Comparison of ENCODE assay signal across 9 cellular contexts in genomic region chr1:183633676-183634343, GRCh38. TPM values are rescaled to one million over a fixed set of nuclear protein-coding genes. Genes with fewer than 3 reads are reported as not detected.
A peak's percentile ranks its signal among the peaks of the same experiment; 100 is the strongest.
DNase-seq lines count a peak whose midpoint lies in the region; ATAC-seq and TF ChIP-seq lines count a peak whose summit lies in the region.
"Had no signal": no experiment of that assay in that cellular context is flagged by ENCODE, and none has a peak within 500 bp of the region (broad histone marks: within the 10 kb centered on the region; RNA-seq: fewer than 3 reads in every experiment).

No MANE protein-coding gene starts in this region.

- H3K9ac ChIP-seq in HUES64 (ENCODE audit: low read depth, low read length), result peak overlapping the region; percentile 82; the same call in 1 of the 2 replicates

- H3K9me3 ChIP-seq in HUES64 (ENCODE audit: insufficient read depth, low read depth, low read length), result no peaks in the 10 kb centered on the region

- H3K27me3 ChIP-seq in HUES64 (ENCODE audit: insufficient read depth, low read length), result peaks cover 23% of the 10 kb centered on the region

- peak; percentile 2 for DNase-seq in activated T-cell treated with anti-CD3 and anti-CD28 coated beads for 4 hours
- DNase-seq in activated T-cell treated with anti-CD3 and anti-CD28 coated beads, Interleukin-2, amount 50 U/mL, for 48 hours, result no peak
- DNase-seq in SIG-M5 (lab: John Stamatoyannopoulos, UW), result peak; percentile 69
- DNase-seq in dedifferentiated amniotic fluid mesenchymal stem cell (ENCODE audit: extremely low spot score), result peak; percentile 79
- no peak for DNase-seq in mesothelial cell of epicardium (ENCODE audit: low spot score in 2 of 2, unreplicated experiment in 2 of 2)

- peak overlapping the region; percentile 100 for H3K27ac Mint-ChIP-seq in mesothelial cell of epicardium

- H3K36me3 Mint-ChIP-seq in mesothelial cell of epicardium, result peaks cover 15% of the 10 kb centered on the region

- H3K4me1 ChIP-seq in HUES64 (ENCODE audit: insufficient read depth, low read length) (peaks cover 32% of the 10 kb centered on the region), urinary bladder (ENCODE audit: insufficient read depth) (no peaks in the 10 kb centered on the region)

- peak overlapping the region; percentile 100 for H3K4me3 Mint-ChIP-seq in mesothelial cell of epicardium

- H3K4me1 Mint-ChIP-seq in mesothelial cell of epicardium, result peaks cover 45% of the 10 kb centered on the region

- H3K4me3 ChIP-seq in HUES64 (ENCODE audit: low read length), result peak overlapping the region; percentile 75
- peak overlapping the region; percentile 26 for H3K4me3 ChIP-seq in urinary bladder (ENCODE audit: low read depth, low read length)

- peak; percentile 42 for TF ChIP-seq CTCF in mesothelial cell of epicardium (IDR thresholded peaks at IDR 0.05; ENCODE audit: unreplicated experiment)

- peak; percentile 36 for ATAC-seq in GM21423 (IDR thresholded peaks at IDR 0.05; ENCODE audit: unreplicated experiment)

- H3K27ac ChIP-seq in HUES64 (ENCODE audit: low read depth, low read length) (peak overlapping the region; percentile 82), urinary bladder (ENCODE audit: low read depth) (no peak overlapping the region)

- H3K36me3 ChIP-seq in HUES64 (ENCODE audit: insufficient read depth, low read length) (peaks cover 23% of the 10 kb centered on the region), urinary bladder (ENCODE audit: insufficient read depth) (peaks cover 3% of the 10 kb centered on the region)

- WGBS in HUES64, result no CpG with 5 or more reads among the region's 1 CpG
- 0% methylated on average over 1 of the region's 1 CpG for WGBS in urinary bladder

- no peaks in the 10 kb centered on the region for H3K9me3 Mint-ChIP-seq in mesothelial cell of epicardium

- H3K27me3 Mint-ChIP-seq in mesothelial cell of epicardium (ENCODE audit: low read depth), result peaks cover 24% of the 10 kb centered on the region

RNA-seq across cellular contexts. Expression of gene ARPC5, which starts 1.8 kb away (rescaled TPM):
- 92.0 TPM for polyA plus RNA-seq in HUES64 (2013, experiment 1 of 2)
- 98.6 TPM for polyA plus RNA-seq in HUES64 (2013, experiment 2 of 2)
- total RNA-seq in mesothelial cell of epicardium (72.9 to 75.7 TPM (median 73.9 TPM) in 3 replicates), urinary bladder (145 TPM)
- 104 TPM for polyA plus RNA-seq in urinary bladder

RNA-seq across cellular contexts. Expression of gene APOBEC4, which starts 19.3 kb away (rescaled TPM):
- not detected for polyA plus RNA-seq in HUES64 (2013, experiment 1 of 2)
- polyA plus RNA-seq in HUES64 (2013, experiment 2 of 2), result not detected
- total RNA-seq in mesothelial cell of epicardium, result not detected in 3 replicates
- total RNA-seq in urinary bladder, result not detected
- polyA plus RNA-seq in urinary bladder, result not detected
- total RNA-seq: temporal lobe had no signal

RNA-seq across cellular contexts. Expression of gene NCF2, which starts 43.6 kb away (rescaled TPM):
- not detected for polyA plus RNA-seq in HUES64 (2013, experiment 1 of 2)
- not detected for polyA plus RNA-seq in HUES64 (2013, experiment 2 of 2)
- total RNA-seq in mesothelial cell of epicardium (0.16 to 0.47 TPM in 2 of 3 replicates, not detected in the other), urinary bladder (8.6 TPM)
- 5.8 TPM for polyA plus RNA-seq in urinary bladder

Comparison
In these comparisons a context has a peak if more than half of its experiments do, and no peak if none do; other contexts are left out.
1. DNase-seq: peak in activated T-cell treated with anti-CD3 and anti-CD28 coated beads for 4 hours (single experiment), SIG-M5 (single experiment) and dedifferentiated amniotic fluid mesenchymal stem cell (single experiment); none in activated T-cell treated with anti-CD3 and anti-CD28 coated beads, Interleukin-2, amount 50 U/mL, for 48 hours (0 of 2) and mesothelial cell of epicardium (0 of 2).